ENCODE assay signal across 10 cellular contexts in the genomic region with DNA sequence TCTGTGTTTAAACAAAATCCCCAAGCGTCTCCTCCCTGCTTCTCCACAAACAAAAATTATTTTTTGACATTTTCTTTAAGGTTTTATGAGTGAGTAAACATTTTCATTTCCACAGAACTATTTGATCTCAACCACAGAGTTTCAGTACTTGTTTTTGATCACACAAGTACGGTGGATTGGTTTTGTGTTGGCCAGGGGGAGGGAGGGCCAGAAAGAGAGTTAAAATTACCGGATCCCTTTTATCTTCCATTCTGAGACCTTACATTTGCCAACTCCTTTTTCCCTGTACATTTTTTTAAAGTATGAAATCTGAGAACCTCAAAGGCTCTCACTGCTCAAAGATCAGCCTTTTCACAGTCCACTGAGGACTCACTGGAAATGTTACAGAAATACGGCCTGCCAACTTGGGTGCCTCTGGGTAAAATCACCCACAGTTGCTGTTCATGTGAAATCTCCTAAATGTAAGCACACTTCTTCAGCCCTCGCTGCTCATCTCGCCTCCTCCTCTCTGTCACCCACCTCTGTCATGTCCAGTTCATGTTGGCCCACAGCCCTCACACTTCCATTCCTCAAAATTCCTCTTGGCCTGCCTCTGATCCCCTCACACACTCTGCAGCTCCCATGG. TPM values are rescaled to one million over a fixed set of nuclear protein-coding genes. Genes with fewer than 3 reads are reported as not detected.
DNase-seq lines count a peak whose midpoint lies in the region; ATAC-seq and TF ChIP-seq lines count a peak whose summit lies in the region.
"Had no signal": no experiment of that assay in that cellular context is flagged by ENCODE, and none has a peak within 500 bp of the region (broad histone marks: within the 10 kb centered on the region; RNA-seq: fewer than 3 reads in every experiment).

No MANE protein-coding gene starts in this region.

- no peaks in the 10 kb centered on the region for H3K36me3 ChIP-seq in BLaER1 treated with 17β-estradiol and CSF1 and Interleukin-3, amounts not matched to agents 10 nM and 100 nM
- H3K36me3 ChIP-seq in hepatocyte (replicated peaks; ENCODE audit: insufficient read depth, low read depth) (no peaks in the 10 kb centered on the region), Caco-2 (ENCODE audit: control insufficient read depth, insufficient read depth, low read length) (no peaks in the 10 kb centered on the region)

- H3K4me3 Mint-ChIP-seq in Caco-2 (ENCODE audit: unreplicated experiment) = no peak overlapping the region

- no peaks in the 10 kb centered on the region for H3K79me2 ChIP-seq in hepatocyte

- peak overlapping the region; percentile 93 to 100 (median 99) for H3K4me2 ChIP-seq in BLaER1 treated with 17β-estradiol and CSF1 and Interleukin-3, amounts not matched to agents 10 nM and 100 nM
- peak overlapping the region; percentile 97 for H3K4me2 ChIP-seq in hepatocyte

- no peaks in the 10 kb centered on the region for H3K36me3 Mint-ChIP-seq in Caco-2 (ENCODE audit: insufficient read depth, unreplicated experiment)

- no TSS peak for BruUV-seq in Caco-2 (replicated peaks; lab: Mats Ljungman, UMichigan)

- peaks cover 13% of the 10 kb centered on the region for H3K27me3 Mint-ChIP-seq in Caco-2 (ENCODE audit: insufficient read depth, unreplicated experiment)

- 72% methylated on average over 6 of the region's 6 CpGs for WGBS in hepatocyte (ENCODE audit: low lambda C conversion rate, missing lambda C conversion rate)

- no peaks in the 10 kb centered on the region for H3K9me3 ChIP-seq in BLaER1 treated with 17β-estradiol and CSF1 and Interleukin-3, amounts not matched to agents 10 nM and 100 nM (replicated peaks in 1 of 11)
- H3K9me3 ChIP-seq in hepatocyte (ENCODE audit: low read depth) = no peaks in the 10 kb centered on the region
- no peaks in the 10 kb centered on the region for H3K9me3 ChIP-seq in Caco-2

- H3K27ac Mint-ChIP-seq in Caco-2 (ENCODE audit: unreplicated experiment) = no peak overlapping the region
- H3K27ac Mint-ChIP-seq: activated T-helper 2 cell treated with anti-CD3 and anti-CD28 coated beads, Interferon-gamma antibody, Interleukin-2, Interleukin-4, amounts not matched to agents 10 μg/mL and 5 μg/mL and 100 μg/mL, durations not matched to agents 14 hours and 24 hours and 36 hours had no signal

- peaks cover 24 to 40% (median 33%) of the 10 kb centered on the region in 10 experiments for H3K4me1 ChIP-seq in BLaER1 treated with 17β-estradiol and CSF1 and Interleukin-3, amounts not matched to agents 10 nM and 100 nM
- H3K4me1 ChIP-seq in hepatocyte (ENCODE audit: insufficient read depth) = no peaks in the 10 kb centered on the region
- no peaks in the 10 kb centered on the region for H3K4me1 ChIP-seq in Caco-2

- DNase-seq in hepatocyte (ENCODE audit: low spot score) (no peak), Caco-2 (no peak), SK-N-DZ (ENCODE audit: low spot score) (no peak), NCI-H128 (lab: John Stamatoyannopoulos, UW; ENCODE audit: unreplicated experiment) (no peak)
- no peak for DNase-seq in stimulated activated naive CD4-positive, alpha-beta T cell (lab: John Stamatoyannopoulos, UW)
- DNase-seq: NCI-H446 had no signal

- H3K9me2 ChIP-seq in hepatocyte (replicated peaks; ENCODE audit: insufficient read depth) = no peaks in the 10 kb centered on the region

- ATAC-seq in GM19043 (IDR thresholded peaks at IDR 0.05; ENCODE audit: low read depth, unreplicated experiment) (peak; percentile 55), HG03460 (IDR thresholded peaks at IDR 0.05; ENCODE audit: unreplicated experiment) (peak; percentile 61)

- POLR2A ChIA-PET in Caco-2 (lab: Charles Lee) = no interaction called here

- CTCF ChIA-PET in Caco-2 (lab: Charles Lee) = no interaction called here

- peak overlapping the region in 8 of 11 experiments; percentile 7 to 80 (median 46); a peak in 11 of 22 replicates for H3K27ac ChIP-seq in BLaER1 treated with 17β-estradiol and CSF1 and Interleukin-3, amounts not matched to agents 10 nM and 100 nM
- H3K27ac ChIP-seq in hepatocyte = no peak overlapping the region

- peaks cover 0 to 20% (median 10%) of the 10 kb centered on the region in 11 experiments; a peak in 8 of 22 replicates for H4K20me1 ChIP-seq in BLaER1 treated with 17β-estradiol and CSF1 and Interleukin-3, amounts not matched to agents 10 nM and 100 nM
- H4K20me1 ChIP-seq in hepatocyte (ENCODE audit: insufficient read depth, poor library complexity, severe bottlenecking) = no peaks in the 10 kb centered on the region

- no peaks in the 10 kb centered on the region for H3K9me3 Mint-ChIP-seq in Caco-2 (ENCODE audit: unreplicated experiment)
- H3K9me3 Mint-ChIP-seq: activated T-helper 2 cell treated with anti-CD3 and anti-CD28 coated beads, Interferon-gamma antibody, Interleukin-2, Interleukin-4, amounts not matched to agents 10 μg/mL and 5 μg/mL and 100 μg/mL, durations not matched to agents 14 hours and 24 hours and 36 hours had no signal

- intact Hi-C loops in Caco-2 (cut with micrococcal nuclease; ENCODE audit: unreplicated experiment) = no loop called here

- peak overlapping the region in 6 of 10 experiments; percentile 3 to 75 (median 38); a peak in 5 of 20 replicates for H3K4me3 ChIP-seq in BLaER1 treated with 17β-estradiol and CSF1 and Interleukin-3, amounts not matched to agents 10 nM and 100 nM
- H3K4me3 ChIP-seq in hepatocyte = no peak overlapping the region
- H3K4me3 ChIP-seq in Caco-2 (ENCODE audit: low read depth, low read length) = no peak overlapping the region

- no peak overlapping the region for H2AFZ ChIP-seq in hepatocyte

- H3K9ac ChIP-seq in BLaER1 treated with 17β-estradiol and CSF1 and Interleukin-3, amounts not matched to agents 10 nM and 100 nM = peak overlapping the region in 7 of 11 experiments; percentile 3 to 86 (median 54); a peak in 11 of 22 replicates

- H3K4me1 Mint-ChIP-seq in Caco-2 (ENCODE audit: low read depth, unreplicated experiment) = no peaks in the 10 kb centered on the region

- TF ChIP-seq CTCF in hepatocyte (IDR thresholded peaks at IDR 0.05; ENCODE audit: poor library complexity) (no peak), Caco-2 (IDR thresholded peaks at IDR 0.05; ENCODE audit: insufficient read depth in 1 of 2, low read depth in 1 of 2, low read length in 1 of 2, severe bottlenecking in 1 of 2, unreplicated experiment in 1 of 2) (no peak)

- peaks cover 47 to 60% (median 54%) of the 10 kb centered on the region in 11 experiments for H3K27me3 ChIP-seq in BLaER1 treated with 17β-estradiol and CSF1 and Interleukin-3, amounts not matched to agents 10 nM and 100 nM
- peaks cover 19% of the 10 kb centered on the region for H3K27me3 ChIP-seq in hepatocyte
- no peaks in the 10 kb centered on the region; the same call in 1 of the 2 replicates for H3K27me3 ChIP-seq in Caco-2 (replicated peaks; ENCODE audit: control insufficient read depth, insufficient read depth, low read length)

RNA-seq across cellular contexts. Expression of gene HOMER2, which starts 1.7 kb away (rescaled TPM):
- 11.8 and 14.5 TPM in 2 replicates for total RNA-seq in hepatocyte
- polyA plus RNA-seq in hepatocyte = 5.9 and 7.7 TPM in 2 replicates
- total RNA-seq in Caco-2 (2022) = 5.0 and 5.5 TPM in 2 replicates
- polyA plus RNA-seq in SK-N-DZ (2014; cell fraction: cytosol; rRNA removed) = 18.1 and 30.0 TPM in 2 replicates
- polyA plus RNA-seq in SK-N-DZ (2014; cell fraction: nucleus; rRNA removed) = 16.7 and 18.2 TPM in 2 replicates

RNA-seq across cellular contexts. Expression of gene RAMAC, which starts 35.2 kb away (rescaled TPM):
- total RNA-seq in hepatocyte = 45.9 and 64.1 TPM in 2 replicates
- 55.5 and 64.2 TPM in 2 replicates for polyA plus RNA-seq in hepatocyte
- 31.8 and 33.3 TPM in 2 replicates for total RNA-seq in Caco-2 (2022)
- 50.5 and 57.6 TPM in 2 replicates for polyA plus RNA-seq in SK-N-DZ (2014; cell fraction: cytosol; rRNA removed)
- 22.9 and 26.3 TPM in 2 replicates for polyA plus RNA-seq in SK-N-DZ (2014; cell fraction: nucleus; rRNA removed)

Comparison
In these comparisons a context has a peak if more than half of its experiments do, and no peak if none do; other contexts are left out.
1. H3K4me3 ChIP-seq: peak in BLaER1 treated with 17β-estradiol and CSF1 and Interleukin-3, amounts not matched to agents 10 nM and 100 nM (6 of 10); none in hepatocyte (single experiment) and Caco-2 (single experiment).